Comparison of ENCODE assay signal across 16 cellular contexts in the genomic region with DNA sequence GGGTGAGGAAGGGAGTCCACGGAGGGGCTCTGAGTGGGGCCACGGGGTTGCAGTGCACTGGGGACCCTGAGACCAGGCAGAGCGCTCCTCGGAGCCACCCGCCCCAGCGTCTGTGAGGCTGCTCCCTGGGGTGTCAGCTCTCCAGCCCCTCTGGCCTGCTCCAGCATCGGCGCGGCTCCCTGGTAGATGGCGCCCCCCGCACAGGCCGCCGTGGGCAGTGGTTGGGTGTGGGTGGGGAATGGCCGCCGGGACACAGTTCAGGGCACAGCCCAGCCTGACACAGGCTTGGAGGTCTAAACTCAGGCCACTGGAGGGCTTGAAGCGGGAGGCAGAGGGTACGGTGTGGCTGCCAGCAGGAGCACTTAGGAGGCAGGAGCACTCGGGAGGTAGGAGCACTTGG.
DNase-seq lines count a peak whose midpoint lies in the region; ATAC-seq and TF ChIP-seq lines count a peak whose summit lies in the region.
"Had no signal": no experiment of that assay in that cellular context is flagged by ENCODE, and none has a peak within 500 bp of the region (broad histone marks: within the 10 kb centered on the region; RNA-seq: fewer than 3 reads in every experiment).

No MANE protein-coding gene starts in this region.

- no peaks in the 10 kb centered on the region for H3K9me3 ChIP-seq in iPS-20b (ENCODE audit: insufficient read depth, low read depth, low read length)
- H3K9me3 ChIP-seq: BE2C had no signal

- H3K27ac Mint-ChIP-seq in WTC11 (no peak overlapping the region), nephron progenitor cell (peak overlapping the region; percentile 68)
- no peak overlapping the region for H3K27ac Mint-ChIP-seq in stimulated activated effector memory CD8-positive, alpha-beta T cell treated with anti-CD3 and anti-CD28 coated beads, Interleukin-12 subunit alpha, Interleukin-12 subunit beta, amount 100 ng/mL, for 72 hours
- H3K27ac Mint-ChIP-seq: CD8-positive, alpha-beta T cell had no signal

- no peak overlapping the region for H3K27ac ChIP-seq in iPS-20b (ENCODE audit: low read length)
- H3K27ac ChIP-seq: C4-2B, GM23248 had no signal

- POLR2A ChIA-PET in WTC11 (lab: Charles Lee), result no interaction called here

- TF ChIP-seq CTCF in WTC11 (IDR thresholded peaks at IDR 0.05), result no peak
- no peak for TF ChIP-seq CTCF in nephron progenitor cell (IDR thresholded peaks at IDR 0.05)
- TF ChIP-seq CTCF in GM13977 (IDR thresholded peaks at IDR 0.05; ENCODE audit: extremely low read depth, insufficient read depth, missing control alignments), result no peak

- DNase-seq in WTC11 (ENCODE audit: low spot score), result peak; percentile 9
- no peak for DNase-seq in nephron progenitor cell
- no peak for DNase-seq in stimulated activated effector memory CD8-positive, alpha-beta T cell treated with anti-CD3 and anti-CD28 coated beads, Interleukin-12 subunit alpha, Interleukin-12 subunit beta, amount 100 ng/mL, for 72 hours (ENCODE audit: low spot score in 2 of 2)
- DNase-seq in GM13977 (ENCODE audit: low spot score), result no peak
- no peak for DNase-seq in T1000 (lab: John Stamatoyannopoulos, UW)
- DNase-seq: BE2C; CD8-positive, alpha-beta T cell; COR-L47; DMS153; DND-41; GDM1; GM23248 had no signal

- H3K4me3 ChIP-seq in iPS-20b (ENCODE audit: low read length), result no peak overlapping the region
- H3K4me3 ChIP-seq: GM23248 had no signal

- H3K36me3 ChIP-seq in iPS-20b (ENCODE audit: insufficient read depth, low read depth, low read length), result no peaks in the 10 kb centered on the region
- H3K36me3 ChIP-seq: BE2C had no signal

- peaks cover 26% of the 10 kb centered on the region for H3K27me3 Mint-ChIP-seq in WTC11 (ENCODE audit: low read depth)
- peaks cover 16% of the 10 kb centered on the region for H3K27me3 Mint-ChIP-seq in nephron progenitor cell (ENCODE audit: low read depth, poor library complexity)

- H3K9ac ChIP-seq in iPS-20b (ENCODE audit: low read depth, low read length), result peak overlapping the region; percentile 62; the same call in 1 of the 2 replicates
- H3K9ac ChIP-seq: GM23248 had no signal

- H3K4me1 ChIP-seq in iPS-20b (ENCODE audit: insufficient read depth, low read length), result peaks cover 13% of the 10 kb centered on the region
- H3K4me1 ChIP-seq: BE2C had no signal

- in situ Hi-C loops in GM13977 (cut with MboI; ENCODE audit: low pct_unique_long_range_greater_than_20kb, low sequenced_read_pairs, unreplicated experiment), result no loop called here

- H3K27me3 ChIP-seq in iPS-20b (ENCODE audit: insufficient read depth, low read length), result peaks cover 27% of the 10 kb centered on the region
- H3K27me3 ChIP-seq: BE2C had no signal

- peaks cover 45% of the 10 kb centered on the region for H3K4me1 Mint-ChIP-seq in WTC11
- H3K4me1 Mint-ChIP-seq in nephron progenitor cell, result peaks cover 56% of the 10 kb centered on the region
- no peaks in the 10 kb centered on the region for H3K4me1 Mint-ChIP-seq in stimulated activated effector memory CD8-positive, alpha-beta T cell treated with anti-CD3 and anti-CD28 coated beads, Interleukin-12 subunit alpha, Interleukin-12 subunit beta, amount 100 ng/mL, for 72 hours

- H3K9me3 Mint-ChIP-seq in WTC11 (peaks cover 8% of the 10 kb centered on the region), nephron progenitor cell (peaks cover 12% of the 10 kb centered on the region)
- H3K9me3 Mint-ChIP-seq in stimulated activated effector memory CD8-positive, alpha-beta T cell treated with anti-CD3 and anti-CD28 coated beads, Interleukin-12 subunit alpha, Interleukin-12 subunit beta, amount 100 ng/mL, for 72 hours, result peaks cover 3% of the 10 kb centered on the region

- CTCF ChIA-PET in WTC11 (lab: Charles Lee), result interaction anchor here (0.6 kb wide), 1 partner anchor 223 kb away, joined by 4 read pairs; no protein-coding TSS in a partner anchor

- H3K4me3 Mint-ChIP-seq in WTC11 (no peak overlapping the region), nephron progenitor cell (no peak overlapping the region)
- H3K4me3 Mint-ChIP-seq in stimulated activated effector memory CD8-positive, alpha-beta T cell treated with anti-CD3 and anti-CD28 coated beads, Interleukin-12 subunit alpha, Interleukin-12 subunit beta, amount 100 ng/mL, for 72 hours, result no peak overlapping the region
- H3K4me3 Mint-ChIP-seq: CD8-positive, alpha-beta T cell; H9 had no signal

- ATAC-seq in WTC11 (no peak), GM21786 (IDR thresholded peaks at IDR 0.05; ENCODE audit: unreplicated experiment) (no peak)
- ATAC-seq in stimulated activated effector memory CD8-positive, alpha-beta T cell treated with anti-CD3 and anti-CD28 coated beads, Interleukin-12 subunit alpha, Interleukin-12 subunit beta, amount 100 ng/mL, for 72 hours, result peak; percentile 17
- ATAC-seq: CD8-positive, alpha-beta T cell had no signal

- H3K36me3 Mint-ChIP-seq in WTC11, result peaks cover under 1% of the 10 kb centered on the region; the same call in 1 of the 2 replicates
- no peaks in the 10 kb centered on the region for H3K36me3 Mint-ChIP-seq in nephron progenitor cell (ENCODE audit: low read depth)
- H3K36me3 Mint-ChIP-seq in stimulated activated effector memory CD8-positive, alpha-beta T cell treated with anti-CD3 and anti-CD28 coated beads, Interleukin-12 subunit alpha, Interleukin-12 subunit beta, amount 100 ng/mL, for 72 hours, result no peaks in the 10 kb centered on the region
- H3K36me3 Mint-ChIP-seq: CD8-positive, alpha-beta T cell had no signal

TF ChIP-seq in WTC11, 78 proteins besides CTCF, POLR2A, EP300 and RAD21 (continues in another document):
- TF ChIP-seq ZNF138 (CRISPR knock-in tag; conservative IDR thresholded peaks at IDR 0.05) (no peak), NR3C1 (CRISPR knock-in tag; conservative IDR thresholded peaks at IDR 0.05; ENCODE audit: low read depth) (peak; percentile 41; the same call in 1 of the 2 replicates), RORB (CRISPR knock-in tag; IDR thresholded peaks at IDR 0.05) (no peak)
- TF ChIP-seq, protein P1, sequence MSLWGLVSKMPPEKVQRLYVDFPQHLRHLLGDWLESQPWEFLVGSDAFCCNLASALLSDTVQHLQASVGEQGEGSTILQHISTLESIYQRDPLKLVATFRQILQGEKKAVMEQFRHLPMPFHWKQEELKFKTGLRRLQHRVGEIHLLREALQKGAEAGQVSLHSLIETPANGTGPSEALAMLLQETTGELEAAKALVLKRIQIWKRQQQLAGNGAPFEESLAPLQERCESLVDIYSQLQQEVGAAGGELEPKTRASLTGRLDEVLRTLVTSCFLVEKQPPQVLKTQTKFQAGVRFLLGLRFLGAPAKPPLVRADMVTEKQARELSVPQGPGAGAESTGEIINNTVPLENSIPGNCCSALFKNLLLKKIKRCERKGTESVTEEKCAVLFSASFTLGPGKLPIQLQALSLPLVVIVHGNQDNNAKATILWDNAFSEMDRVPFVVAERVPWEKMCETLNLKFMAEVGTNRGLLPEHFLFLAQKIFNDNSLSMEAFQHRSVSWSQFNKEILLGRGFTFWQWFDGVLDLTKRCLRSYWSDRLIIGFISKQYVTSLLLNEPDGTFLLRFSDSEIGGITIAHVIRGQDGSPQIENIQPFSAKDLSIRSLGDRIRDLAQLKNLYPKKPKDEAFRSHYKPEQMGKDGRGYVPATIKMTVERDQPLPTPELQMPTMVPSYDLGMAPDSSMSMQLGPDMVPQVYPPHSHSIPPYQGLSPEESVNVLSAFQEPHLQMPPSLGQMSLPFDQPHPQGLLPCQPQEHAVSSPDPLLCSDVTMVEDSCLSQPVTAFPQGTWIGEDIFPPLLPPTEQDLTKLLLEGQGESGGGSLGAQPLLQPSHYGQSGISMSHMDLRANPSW (CRISPR knock-in tag; conservative IDR thresholded peaks at IDR 0.05; ENCODE audit: low read depth), result no peak
- TF ChIP-seq, protein P2, sequence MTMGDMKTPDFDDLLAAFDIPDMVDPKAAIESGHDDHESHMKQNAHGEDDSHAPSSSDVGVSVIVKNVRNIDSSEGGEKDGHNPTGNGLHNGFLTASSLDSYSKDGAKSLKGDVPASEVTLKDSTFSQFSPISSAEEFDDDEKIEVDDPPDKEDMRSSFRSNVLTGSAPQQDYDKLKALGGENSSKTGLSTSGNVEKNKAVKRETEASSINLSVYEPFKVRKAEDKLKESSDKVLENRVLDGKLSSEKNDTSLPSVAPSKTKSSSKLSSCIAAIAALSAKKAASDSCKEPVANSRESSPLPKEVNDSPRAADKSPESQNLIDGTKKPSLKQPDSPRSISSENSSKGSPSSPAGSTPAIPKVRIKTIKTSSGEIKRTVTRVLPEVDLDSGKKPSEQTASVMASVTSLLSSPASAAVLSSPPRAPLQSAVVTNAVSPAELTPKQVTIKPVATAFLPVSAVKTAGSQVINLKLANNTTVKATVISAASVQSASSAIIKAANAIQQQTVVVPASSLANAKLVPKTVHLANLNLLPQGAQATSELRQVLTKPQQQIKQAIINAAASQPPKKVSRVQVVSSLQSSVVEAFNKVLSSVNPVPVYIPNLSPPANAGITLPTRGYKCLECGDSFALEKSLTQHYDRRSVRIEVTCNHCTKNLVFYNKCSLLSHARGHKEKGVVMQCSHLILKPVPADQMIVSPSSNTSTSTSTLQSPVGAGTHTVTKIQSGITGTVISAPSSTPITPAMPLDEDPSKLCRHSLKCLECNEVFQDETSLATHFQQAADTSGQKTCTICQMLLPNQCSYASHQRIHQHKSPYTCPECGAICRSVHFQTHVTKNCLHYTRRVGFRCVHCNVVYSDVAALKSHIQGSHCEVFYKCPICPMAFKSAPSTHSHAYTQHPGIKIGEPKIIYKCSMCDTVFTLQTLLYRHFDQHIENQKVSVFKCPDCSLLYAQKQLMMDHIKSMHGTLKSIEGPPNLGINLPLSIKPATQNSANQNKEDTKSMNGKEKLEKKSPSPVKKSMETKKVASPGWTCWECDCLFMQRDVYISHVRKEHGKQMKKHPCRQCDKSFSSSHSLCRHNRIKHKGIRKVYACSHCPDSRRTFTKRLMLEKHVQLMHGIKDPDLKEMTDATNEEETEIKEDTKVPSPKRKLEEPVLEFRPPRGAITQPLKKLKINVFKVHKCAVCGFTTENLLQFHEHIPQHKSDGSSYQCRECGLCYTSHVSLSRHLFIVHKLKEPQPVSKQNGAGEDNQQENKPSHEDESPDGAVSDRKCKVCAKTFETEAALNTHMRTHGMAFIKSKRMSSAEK (CRISPR knock-in tag; IDR thresholded peaks at IDR 0.05; ENCODE audit: borderline replicate concordance), result no peak
